In genomic region chr19:14405758-14406644, GRCh38 we compare ENCODE assay signal across 1 cellular context.
TF ChIP-seq lines count a peak whose summit lies in the region.

No MANE protein-coding gene starts in this region.

TF ChIP-seq in HCT116, 20 proteins besides CTCF, POLR2A, EP300 and RAD21 (continued from another document):
- TF ChIP-seq ELF1 (IDR thresholded peaks at IDR 0.05; ENCODE audit: borderline replicate concordance, low read depth) (no peak), CEBPB (IDR thresholded peaks at IDR 0.05; ENCODE audit: low read depth) (no peak), ZFX (IDR thresholded peaks at IDR 0.05) (no peak), SRF (IDR thresholded peaks at IDR 0.05; ENCODE audit: low read depth) (no peak), ZNF274 (IDR thresholded peaks at IDR 0.05; ENCODE audit: low read depth, low read length) (no peak), EZH2phosphoT487 (IDR thresholded peaks at IDR 0.05; ENCODE audit: borderline replicate concordance) (no peak), ZBTB33 (IDR thresholded peaks at IDR 0.05; ENCODE audit: extremely low read depth, insufficient replicate concordance, low read length) (no peak), EZH2 (IDR thresholded peaks at IDR 0.05) (no peak), SP1 (IDR thresholded peaks at IDR 0.05; ENCODE audit: low read depth) (peak; percentile 71), SIN3A (IDR thresholded peaks at IDR 0.05; ENCODE audit: low read depth) (no peak), FOSL1 (IDR thresholded peaks at IDR 0.05; ENCODE audit: low read depth) (no peak), JUND (IDR thresholded peaks at IDR 0.05) (no peak)
- TF ChIP-seq, protein P1, sequence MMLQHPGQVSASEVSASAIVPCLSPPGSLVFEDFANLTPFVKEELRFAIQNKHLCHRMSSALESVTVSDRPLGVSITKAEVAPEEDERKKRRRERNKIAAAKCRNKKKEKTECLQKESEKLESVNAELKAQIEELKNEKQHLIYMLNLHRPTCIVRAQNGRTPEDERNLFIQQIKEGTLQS (IDR thresholded peaks at IDR 0.05), result no peak
